Comparison of ENCODE assay signal across 1 cellular context in the genomic region with DNA sequence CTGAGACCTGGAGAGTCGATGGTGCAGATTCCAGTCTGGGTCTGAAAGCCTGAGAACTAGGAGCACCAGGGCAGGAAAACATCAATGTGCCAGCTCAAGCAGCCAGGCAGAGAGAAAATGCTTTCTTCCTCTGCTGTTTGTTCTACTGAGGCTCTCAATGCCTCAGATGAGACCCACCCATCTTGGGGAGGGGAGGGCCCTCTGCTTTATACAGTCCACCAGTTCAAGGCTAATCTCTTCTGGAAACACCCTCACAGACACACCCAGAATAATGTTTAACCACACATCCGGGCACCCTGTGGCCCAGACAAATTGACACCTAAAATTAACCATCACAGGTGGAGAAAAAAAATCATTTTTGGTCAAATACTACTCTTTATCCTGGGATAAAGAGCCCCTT.
TF ChIP-seq lines count a peak whose summit lies in the region.

No MANE protein-coding gene starts in this region.

TF ChIP-seq in HepG2, 621 proteins besides CTCF, POLR2A, EP300 and RAD21 (continued from another document and continues in another):
- TF ChIP-seq, protein P1, sequence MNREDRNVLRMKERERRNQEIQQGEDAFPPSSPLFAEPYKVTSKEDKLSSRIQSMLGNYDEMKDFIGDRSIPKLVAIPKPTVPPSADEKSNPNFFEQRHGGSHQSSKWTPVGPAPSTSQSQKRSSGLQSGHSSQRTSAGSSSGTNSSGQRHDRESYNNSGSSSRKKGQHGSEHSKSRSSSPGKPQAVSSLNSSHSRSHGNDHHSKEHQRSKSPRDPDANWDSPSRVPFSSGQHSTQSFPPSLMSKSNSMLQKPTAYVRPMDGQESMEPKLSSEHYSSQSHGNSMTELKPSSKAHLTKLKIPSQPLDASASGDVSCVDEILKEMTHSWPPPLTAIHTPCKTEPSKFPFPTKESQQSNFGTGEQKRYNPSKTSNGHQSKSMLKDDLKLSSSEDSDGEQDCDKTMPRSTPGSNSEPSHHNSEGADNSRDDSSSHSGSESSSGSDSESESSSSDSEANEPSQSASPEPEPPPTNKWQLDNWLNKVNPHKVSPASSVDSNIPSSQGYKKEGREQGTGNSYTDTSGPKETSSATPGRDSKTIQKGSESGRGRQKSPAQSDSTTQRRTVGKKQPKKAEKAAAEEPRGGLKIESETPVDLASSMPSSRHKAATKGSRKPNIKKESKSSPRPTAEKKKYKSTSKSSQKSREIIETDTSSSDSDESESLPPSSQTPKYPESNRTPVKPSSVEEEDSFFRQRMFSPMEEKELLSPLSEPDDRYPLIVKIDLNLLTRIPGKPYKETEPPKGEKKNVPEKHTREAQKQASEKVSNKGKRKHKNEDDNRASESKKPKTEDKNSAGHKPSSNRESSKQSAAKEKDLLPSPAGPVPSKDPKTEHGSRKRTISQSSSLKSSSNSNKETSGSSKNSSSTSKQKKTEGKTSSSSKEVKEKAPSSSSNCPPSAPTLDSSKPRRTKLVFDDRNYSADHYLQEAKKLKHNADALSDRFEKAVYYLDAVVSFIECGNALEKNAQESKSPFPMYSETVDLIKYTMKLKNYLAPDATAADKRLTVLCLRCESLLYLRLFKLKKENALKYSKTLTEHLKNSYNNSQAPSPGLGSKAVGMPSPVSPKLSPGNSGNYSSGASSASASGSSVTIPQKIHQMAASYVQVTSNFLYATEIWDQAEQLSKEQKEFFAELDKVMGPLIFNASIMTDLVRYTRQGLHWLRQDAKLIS (CRISPR knock-in tag; IDR thresholded peaks at IDR 0.05) = no peak
- TF ChIP-seq, protein P2, sequence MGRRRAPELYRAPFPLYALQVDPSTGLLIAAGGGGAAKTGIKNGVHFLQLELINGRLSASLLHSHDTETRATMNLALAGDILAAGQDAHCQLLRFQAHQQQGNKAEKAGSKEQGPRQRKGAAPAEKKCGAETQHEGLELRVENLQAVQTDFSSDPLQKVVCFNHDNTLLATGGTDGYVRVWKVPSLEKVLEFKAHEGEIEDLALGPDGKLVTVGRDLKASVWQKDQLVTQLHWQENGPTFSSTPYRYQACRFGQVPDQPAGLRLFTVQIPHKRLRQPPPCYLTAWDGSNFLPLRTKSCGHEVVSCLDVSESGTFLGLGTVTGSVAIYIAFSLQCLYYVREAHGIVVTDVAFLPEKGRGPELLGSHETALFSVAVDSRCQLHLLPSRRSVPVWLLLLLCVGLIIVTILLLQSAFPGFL (CRISPR knock-in tag; IDR thresholded peaks at IDR 0.05) = no peak
- TF ChIP-seq ATM (IDR thresholded peaks at IDR 0.05; ENCODE audit: borderline replicate concordance) (no peak), IKZF4 (CRISPR knock-in tag; IDR thresholded peaks at IDR 0.05; ENCODE audit: borderline replicate concordance, low read depth, not compliant biosample characterization) (no peak), ZNF709 (CRISPR knock-in tag; IDR thresholded peaks at IDR 0.05) (peak; percentile 67; the same call in 1 of the 2 replicates), TGIF2 (CRISPR knock-in tag; IDR thresholded peaks at IDR 0.05) (no peak), ZBTB7A (CRISPR knock-in tag; IDR thresholded peaks at IDR 0.05) (no peak), CAMTA2 (CRISPR knock-in tag; IDR thresholded peaks at IDR 0.05; ENCODE audit: borderline replicate concordance) (no peak), SMC3 (IDR thresholded peaks at IDR 0.05; ENCODE audit: low read length) (no peak), ZNF331 (CRISPR knock-in tag; IDR thresholded peaks at IDR 0.05) (0 out of 2 replicates have a peak, but pooled peaks have one; percentile 23), ZNF775 (CRISPR knock-in tag; IDR thresholded peaks at IDR 0.05; ENCODE audit: borderline replicate concordance) (no peak), BCL6 (CRISPR knock-in tag; IDR thresholded peaks at IDR 0.05) (no peak), GATA4 (IDR thresholded peaks at IDR 0.05; ENCODE audit: borderline replicate concordance, low read depth) (no peak), GTF2F1 (IDR thresholded peaks at IDR 0.05; ENCODE audit: low read length) (no peak), ZNF557 (CRISPR knock-in tag; IDR thresholded peaks at IDR 0.05) (no peak), ZNF878 (CRISPR knock-in tag; IDR thresholded peaks at IDR 0.05) (no peak), CENPT (CRISPR knock-in tag; IDR thresholded peaks at IDR 0.05; ENCODE audit: low read depth) (no peak), HNF4G (IDR thresholded peaks at IDR 0.05; ENCODE audit: borderline replicate concordance, low read depth, low read length) (no peak), HNF4G (CRISPR knock-in tag; IDR thresholded peaks at IDR 0.05; ENCODE audit: borderline replicate concordance, low read depth) (0 out of 2 replicates have a peak, but pooled peaks have one; percentile 56), PHF8 (CRISPR knock-in tag; IDR thresholded peaks at IDR 0.05) (no peak)
- TF ChIP-seq, protein P3, sequence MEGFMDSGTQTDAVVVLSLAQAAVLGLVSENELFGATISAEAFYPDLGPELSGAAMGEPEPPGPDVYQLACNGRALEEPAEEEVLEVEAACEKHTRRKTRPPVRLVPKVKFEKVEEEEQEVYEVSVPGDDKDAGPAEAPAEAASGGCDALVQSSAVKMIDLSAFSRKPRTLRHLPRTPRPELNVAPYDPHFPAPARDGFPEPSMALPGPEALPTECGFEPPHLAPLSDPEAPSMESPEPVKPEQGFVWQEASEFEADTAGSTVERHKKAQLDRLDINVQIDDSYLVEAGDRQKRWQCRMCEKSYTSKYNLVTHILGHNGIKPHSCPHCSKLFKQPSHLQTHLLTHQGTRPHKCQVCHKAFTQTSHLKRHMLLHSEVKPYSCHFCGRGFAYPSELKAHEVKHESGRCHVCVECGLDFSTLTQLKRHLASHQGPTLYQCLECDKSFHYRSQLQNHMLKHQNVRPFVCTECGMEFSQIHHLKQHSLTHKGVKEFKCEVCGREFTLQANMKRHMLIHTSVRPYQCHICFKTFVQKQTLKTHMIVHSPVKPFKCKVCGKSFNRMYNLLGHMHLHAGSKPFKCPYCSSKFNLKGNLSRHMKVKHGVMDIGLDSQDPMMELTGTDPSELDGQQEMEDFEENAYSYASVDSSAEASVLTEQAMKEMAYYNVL (CRISPR knock-in tag; IDR thresholded peaks at IDR 0.05; ENCODE audit: borderline replicate concordance) = no peak
- TF ChIP-seq, protein P4, sequence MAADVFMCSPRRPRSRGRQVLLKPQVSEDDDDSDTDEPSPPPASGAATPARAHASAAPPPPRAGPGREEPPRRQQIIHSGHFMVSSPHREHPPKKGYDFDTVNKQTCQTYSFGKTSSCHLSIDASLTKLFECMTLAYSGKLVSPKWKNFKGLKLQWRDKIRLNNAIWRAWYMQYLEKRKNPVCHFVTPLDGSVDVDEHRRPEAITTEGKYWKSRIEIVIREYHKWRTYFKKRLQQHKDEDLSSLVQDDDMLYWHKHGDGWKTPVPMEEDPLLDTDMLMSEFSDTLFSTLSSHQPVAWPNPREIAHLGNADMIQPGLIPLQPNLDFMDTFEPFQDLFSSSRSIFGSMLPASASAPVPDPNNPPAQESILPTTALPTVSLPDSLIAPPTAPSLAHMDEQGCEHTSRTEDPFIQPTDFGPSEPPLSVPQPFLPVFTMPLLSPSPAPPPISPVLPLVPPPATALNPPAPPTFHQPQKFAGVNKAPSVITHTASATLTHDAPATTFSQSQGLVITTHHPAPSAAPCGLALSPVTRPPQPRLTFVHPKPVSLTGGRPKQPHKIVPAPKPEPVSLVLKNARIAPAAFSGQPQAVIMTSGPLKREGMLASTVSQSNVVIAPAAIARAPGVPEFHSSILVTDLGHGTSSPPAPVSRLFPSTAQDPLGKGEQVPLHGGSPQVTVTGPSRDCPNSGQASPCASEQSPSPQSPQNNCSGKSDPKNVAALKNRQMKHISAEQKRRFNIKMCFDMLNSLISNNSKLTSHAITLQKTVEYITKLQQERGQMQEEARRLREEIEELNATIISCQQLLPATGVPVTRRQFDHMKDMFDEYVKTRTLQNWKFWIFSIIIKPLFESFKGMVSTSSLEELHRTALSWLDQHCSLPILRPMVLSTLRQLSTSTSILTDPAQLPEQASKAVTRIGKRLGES (CRISPR knock-in tag; IDR thresholded peaks at IDR 0.05; ENCODE audit: borderline replicate concordance) = no peak
- TF ChIP-seq, protein P5, sequence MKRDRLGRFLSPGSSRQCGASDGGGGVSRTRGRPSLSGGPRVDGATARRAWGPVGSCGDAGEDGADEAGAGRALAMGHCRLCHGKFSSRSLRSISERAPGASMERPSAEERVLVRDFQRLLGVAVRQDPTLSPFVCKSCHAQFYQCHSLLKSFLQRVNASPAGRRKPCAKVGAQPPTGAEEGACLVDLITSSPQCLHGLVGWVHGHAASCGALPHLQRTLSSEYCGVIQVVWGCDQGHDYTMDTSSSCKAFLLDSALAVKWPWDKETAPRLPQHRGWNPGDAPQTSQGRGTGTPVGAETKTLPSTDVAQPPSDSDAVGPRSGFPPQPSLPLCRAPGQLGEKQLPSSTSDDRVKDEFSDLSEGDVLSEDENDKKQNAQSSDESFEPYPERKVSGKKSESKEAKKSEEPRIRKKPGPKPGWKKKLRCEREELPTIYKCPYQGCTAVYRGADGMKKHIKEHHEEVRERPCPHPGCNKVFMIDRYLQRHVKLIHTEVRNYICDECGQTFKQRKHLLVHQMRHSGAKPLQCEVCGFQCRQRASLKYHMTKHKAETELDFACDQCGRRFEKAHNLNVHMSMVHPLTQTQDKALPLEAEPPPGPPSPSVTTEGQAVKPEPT (CRISPR knock-in tag; IDR thresholded peaks at IDR 0.05; ENCODE audit: low read depth) = no peak
- TF ChIP-seq, protein P6, sequence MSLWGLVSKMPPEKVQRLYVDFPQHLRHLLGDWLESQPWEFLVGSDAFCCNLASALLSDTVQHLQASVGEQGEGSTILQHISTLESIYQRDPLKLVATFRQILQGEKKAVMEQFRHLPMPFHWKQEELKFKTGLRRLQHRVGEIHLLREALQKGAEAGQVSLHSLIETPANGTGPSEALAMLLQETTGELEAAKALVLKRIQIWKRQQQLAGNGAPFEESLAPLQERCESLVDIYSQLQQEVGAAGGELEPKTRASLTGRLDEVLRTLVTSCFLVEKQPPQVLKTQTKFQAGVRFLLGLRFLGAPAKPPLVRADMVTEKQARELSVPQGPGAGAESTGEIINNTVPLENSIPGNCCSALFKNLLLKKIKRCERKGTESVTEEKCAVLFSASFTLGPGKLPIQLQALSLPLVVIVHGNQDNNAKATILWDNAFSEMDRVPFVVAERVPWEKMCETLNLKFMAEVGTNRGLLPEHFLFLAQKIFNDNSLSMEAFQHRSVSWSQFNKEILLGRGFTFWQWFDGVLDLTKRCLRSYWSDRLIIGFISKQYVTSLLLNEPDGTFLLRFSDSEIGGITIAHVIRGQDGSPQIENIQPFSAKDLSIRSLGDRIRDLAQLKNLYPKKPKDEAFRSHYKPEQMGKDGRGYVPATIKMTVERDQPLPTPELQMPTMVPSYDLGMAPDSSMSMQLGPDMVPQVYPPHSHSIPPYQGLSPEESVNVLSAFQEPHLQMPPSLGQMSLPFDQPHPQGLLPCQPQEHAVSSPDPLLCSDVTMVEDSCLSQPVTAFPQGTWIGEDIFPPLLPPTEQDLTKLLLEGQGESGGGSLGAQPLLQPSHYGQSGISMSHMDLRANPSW (CRISPR knock-in tag; IDR thresholded peaks at IDR 0.05; ENCODE audit: borderline replicate concordance) = no peak
- TF ChIP-seq, protein P7, sequence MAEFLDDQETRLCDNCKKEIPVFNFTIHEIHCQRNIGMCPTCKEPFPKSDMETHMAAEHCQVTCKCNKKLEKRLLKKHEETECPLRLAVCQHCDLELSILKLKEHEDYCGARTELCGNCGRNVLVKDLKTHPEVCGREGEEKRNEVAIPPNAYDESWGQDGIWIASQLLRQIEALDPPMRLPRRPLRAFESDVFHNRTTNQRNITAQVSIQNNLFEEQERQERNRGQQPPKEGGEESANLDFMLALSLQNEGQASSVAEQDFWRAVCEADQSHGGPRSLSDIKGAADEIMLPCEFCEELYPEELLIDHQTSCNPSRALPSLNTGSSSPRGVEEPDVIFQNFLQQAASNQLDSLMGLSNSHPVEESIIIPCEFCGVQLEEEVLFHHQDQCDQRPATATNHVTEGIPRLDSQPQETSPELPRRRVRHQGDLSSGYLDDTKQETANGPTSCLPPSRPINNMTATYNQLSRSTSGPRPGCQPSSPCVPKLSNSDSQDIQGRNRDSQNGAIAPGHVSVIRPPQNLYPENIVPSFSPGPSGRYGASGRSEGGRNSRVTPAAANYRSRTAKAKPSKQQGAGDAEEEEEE (CRISPR knock-in tag; IDR thresholded peaks at IDR 0.05; ENCODE audit: borderline replicate concordance) = no peak
- TF ChIP-seq, protein P8, sequence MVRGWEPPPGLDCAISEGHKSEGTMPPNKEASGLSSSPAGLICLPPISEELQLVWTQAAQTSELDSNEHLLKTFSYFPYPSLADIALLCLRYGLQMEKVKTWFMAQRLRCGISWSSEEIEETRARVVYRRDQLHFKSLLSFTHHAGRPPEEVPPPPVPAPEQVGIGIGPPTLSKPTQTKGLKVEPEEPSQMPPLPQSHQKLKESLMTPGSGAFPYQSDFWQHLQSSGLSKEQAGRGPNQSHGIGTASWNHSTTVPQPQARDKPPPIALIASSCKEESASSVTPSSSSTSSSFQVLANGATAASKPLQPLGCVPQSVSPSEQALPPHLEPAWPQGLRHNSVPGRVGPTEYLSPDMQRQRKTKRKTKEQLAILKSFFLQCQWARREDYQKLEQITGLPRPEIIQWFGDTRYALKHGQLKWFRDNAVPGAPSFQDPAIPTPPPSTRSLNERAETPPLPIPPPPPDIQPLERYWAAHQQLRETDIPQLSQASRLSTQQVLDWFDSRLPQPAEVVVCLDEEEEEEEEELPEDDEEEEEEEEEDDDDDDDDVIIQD (CRISPR knock-in tag; IDR thresholded peaks at IDR 0.05; ENCODE audit: low read depth) = no peak
